8 cellular contexts compared by ENCODE assay signal in genomic region chr5:181261320-181262085, GRCh38. TPM values are rescaled to one million over a fixed set of nuclear protein-coding genes. Genes with fewer than 3 reads are reported as not detected.
A peak's percentile ranks its signal among the peaks of the same experiment; 100 is the strongest.
DNase-seq lines count a peak whose midpoint lies in the region; ATAC-seq, FAIRE-seq and TF ChIP-seq lines count a peak whose summit lies in the region.

No MANE protein-coding gene starts in this region.

- H3K27ac ChIP-seq in SU-DHL-6 (ENCODE audit: low read depth, low read length) (peak overlapping the region; percentile 86), mammary epithelial cell (ENCODE audit: insufficient read depth, low read depth, low read length) (peak overlapping the region; percentile 94), kidney (ENCODE audit: low read depth in 2 of 2, low read length in 2 of 2) (peak overlapping the region; percentile 98)

- no peak for TF ChIP-seq CTCF in SU-DHL-6 (IDR thresholded peaks at IDR 0.05; ENCODE audit: insufficient read depth, low read length, poor library complexity, severe bottlenecking)
- TF ChIP-seq CTCF in mammary epithelial cell (conservative IDR thresholded peaks at IDR 0.05 in 1 of 2, IDR thresholded peaks at IDR 0.05 in 1 of 2; ENCODE audit: extremely low read depth in 1 of 2, insufficient read depth in 1 of 2, low read depth in 1 of 2, low read length in 2 of 2), result peak in 1 of 2 donors; percentile 4
- peak; percentile 8 for TF ChIP-seq CTCF in kidney (IDR thresholded peaks at IDR 0.05; ENCODE audit: borderline replicate concordance, extremely low read depth, insufficient read depth)

- peak; percentile 55 for ATAC-seq in GM18517 (IDR thresholded peaks at IDR 0.05; ENCODE audit: unreplicated experiment)
- peak; percentile 52 for ATAC-seq in HG02943 (IDR thresholded peaks at IDR 0.05; ENCODE audit: low read depth, unreplicated experiment)

- H3K9me3 ChIP-seq in SU-DHL-6 (ENCODE audit: insufficient read depth, low read length), result no peaks in the 10 kb centered on the region
- no peaks in the 10 kb centered on the region for H3K9me3 ChIP-seq in mammary epithelial cell (replicated peaks; ENCODE audit: insufficient read depth, low read length)
- H3K9me3 ChIP-seq in kidney (ENCODE audit: control insufficient read depth in 1 of 2, low read length in 2 of 2), result no peaks in the 10 kb centered on the region

- 0 out of 2 replicates have a peak, but pooled peaks cover 3% of the 10 kb centered on the region for H3K36me3 ChIP-seq in SU-DHL-6 (ENCODE audit: low read length)
- no peaks in the 10 kb centered on the region for H3K36me3 ChIP-seq in mammary epithelial cell (ENCODE audit: insufficient read depth, low read length)
- H3K36me3 ChIP-seq in kidney (ENCODE audit: control insufficient read depth in 1 of 2, insufficient read depth in 2 of 2, low read length in 2 of 2), result peaks cover 0 to 9% of the 10 kb centered on the region in 2 donors

- TSS peak; percentile 43 for BruUV-seq in mammary epithelial cell (replicated peaks; lab: Mats Ljungman, UMichigan)

- in situ Hi-C loops in mammary epithelial cell (cut with MboI; ENCODE audit: low sequenced_read_pairs in 2 of 2), result no loop called here

- CTCF ChIA-PET in mammary epithelial cell (lab: Charles Lee; ENCODE audit: low non-redundant PET), result no interaction called here

- H3K4me2 ChIP-seq in SU-DHL-6 (ENCODE audit: low read depth, low read length, poor library complexity, severe bottlenecking), result peak overlapping the region; percentile 75
- H3K4me2 ChIP-seq in mammary epithelial cell (ENCODE audit: insufficient read depth, low read depth, low read length), result peak overlapping the region; percentile 96

- peaks cover 16% of the 10 kb centered on the region for H3K4me1 ChIP-seq in mammary epithelial cell (ENCODE audit: insufficient read depth, low read length)
- H3K4me1 ChIP-seq in kidney (ENCODE audit: control insufficient read depth in 1 of 2, insufficient read depth in 1 of 2, low read depth in 1 of 2, low read length in 2 of 2), result peaks cover 22 to 25% of the 10 kb centered on the region in 2 donors

- no peak for FAIRE-seq in kidney (lab: Jason Lieb, UNC)

- intact Hi-C loops in mammary epithelial cell (cut with micrococcal nuclease), result loop anchor here (1.0 to 2.0 kb wide), 3 partner anchors 18 to 77 kb away; partner anchors contain the start of gene RACK1
- intact Hi-C loops in kidney (cut with DNase I), result no loop called here

- H3K27me3 ChIP-seq in SU-DHL-6 (ENCODE audit: low read length) (no peaks in the 10 kb centered on the region), mammary epithelial cell (ENCODE audit: insufficient read depth, low read length) (no peaks in the 10 kb centered on the region)

- H2AFZ ChIP-seq in SU-DHL-6 (ENCODE audit: low read depth, low read length, severe bottlenecking) (peak overlapping the region; percentile 91), mammary epithelial cell (ENCODE audit: low read depth, low read length) (peak overlapping the region; percentile 98)

- peaks cover 14% of the 10 kb centered on the region for H3F3A ChIP-seq in SU-DHL-6 (ENCODE audit: insufficient read depth)

- peak overlapping the region; percentile 100 for H3K9ac ChIP-seq in SU-DHL-6 (ENCODE audit: low read length)
- H3K9ac ChIP-seq in mammary epithelial cell (ENCODE audit: insufficient read depth, low read length), result peak overlapping the region; percentile 95
- H3K9ac ChIP-seq in kidney (ENCODE audit: low read length in 2 of 2), result peak overlapping the region; percentile 92 to 93

- dilution Hi-C loops in mammary epithelial cell (cut with HindIII; ENCODE audit: low sequenced_read_pairs), result no loop called here

- H3K79me2 ChIP-seq in SU-DHL-6 (ENCODE audit: insufficient read depth, low read length), result peaks cover 52% of the 10 kb centered on the region
- peaks cover 51% of the 10 kb centered on the region for H3K79me2 ChIP-seq in mammary epithelial cell (ENCODE audit: insufficient read depth, low read length)

- DNase-seq in mammary epithelial cell (peak; percentile 64), kidney (peak; percentile 90), NOMO-1 treated with dmso at 0.1 percent for 144 hours (lab: John Stamatoyannopoulos, UW; ENCODE audit: unreplicated experiment) (no peak), NCI-H2081 (lab: John Stamatoyannopoulos, UW) (no peak)
- peak; percentile 69 for DNase-seq in stimulated activated CD4-positive, alpha-beta T cell treated with anti-CD3 and anti-CD28 coated beads, Interleukin-1b, Interleukin-23, amount 100 ng/mL, for 48 hours

- H3K4me3 ChIP-seq in SU-DHL-6 (ENCODE audit: insufficient read depth, low read length, poor library complexity, severe bottlenecking) (peak overlapping the region; percentile 96), mammary epithelial cell (replicated peaks in 1 of 3; ENCODE audit: insufficient read depth in 1 of 3, low read depth in 2 of 3, low read length in 3 of 3) (peak overlapping the region; percentile 58 to 78 (median 73)), kidney (ENCODE audit: low read length in 2 of 2) (peak overlapping the region; percentile 96 to 97)

- 2% methylated on average over 11 of the region's 60 CpGs for WGBS in mammary epithelial cell (ENCODE audit: low coverage, missing lambda C conversion rate)

- H4K20me1 ChIP-seq in SU-DHL-6 (ENCODE audit: low read depth, low read length), result no peaks in the 10 kb centered on the region
- H4K20me1 ChIP-seq in mammary epithelial cell (ENCODE audit: insufficient read depth, low read length), result no peaks in the 10 kb centered on the region

- no peaks in the 10 kb centered on the region for H3K9me2 ChIP-seq in SU-DHL-6 (replicated peaks; ENCODE audit: insufficient read depth, low read length)

RNA-seq across cellular contexts. Expression of gene TRIM52, which starts 0.6 kb away (rescaled TPM):
- total RNA-seq in mammary epithelial cell (1 to 10 TPM; 5.7 to 6.0 TPM), kidney (18.4 TPM)
- polyA plus RNA-seq in mammary epithelial cell (3.3 TPM), kidney (ENCODE audit: insufficient read depth, low read depth, low replicate concordance) (9.7 TPM)
- not detected for polyA minus RNA-seq in mammary epithelial cell

RNA-seq across cellular contexts. Expression of gene RACK1, which starts 17.8 kb away (rescaled TPM):
- total RNA-seq in mammary epithelial cell, result 1,000 to 10,000 TPM; 2,031 to 4,986 TPM
- polyA plus RNA-seq in mammary epithelial cell, result 4,579 TPM
- 7,221 TPM for polyA minus RNA-seq in mammary epithelial cell
- total RNA-seq in kidney, result 1,240 TPM
- 1,699 TPM for polyA plus RNA-seq in kidney (ENCODE audit: insufficient read depth, low read depth, low replicate concordance)

RNA-seq across cellular contexts. Expression of gene TRIM41, which starts 38.4 kb away (rescaled TPM):
- total RNA-seq in mammary epithelial cell (10 to 100 TPM; 10.3 to 30.6 TPM), kidney (34.9 TPM)
- polyA plus RNA-seq in mammary epithelial cell (10.1 TPM), kidney (ENCODE audit: insufficient read depth, low read depth, low replicate concordance) (21.8 TPM)
- 10.5 TPM for polyA minus RNA-seq in mammary epithelial cell

RNA-seq across cellular contexts. Expression of gene TRIM7, which starts 56.5 kb away (rescaled TPM):
- total RNA-seq in mammary epithelial cell (10 to 100 TPM in 1 of 2 donors, 1 to 10 TPM in 1; 6.3 to 31.4 TPM), kidney (6.3 TPM)
- polyA plus RNA-seq in mammary epithelial cell (18.8 TPM), kidney (ENCODE audit: insufficient read depth, low read depth, low replicate concordance) (5.7 TPM)
- polyA minus RNA-seq in mammary epithelial cell, result 6.6 TPM

Comparison
In these comparisons a context has a peak if more than half of its experiments do, and no peak if none do; other contexts are left out.
1. DNase-seq: peak in mammary epithelial cell (single experiment), kidney (single experiment) and stimulated activated CD4-positive, alpha-beta T cell treated with anti-CD3 and anti-CD28 coated beads, Interleukin-1b, Interleukin-23, amount 100 ng/mL, for 48 hours (single experiment); none in NOMO-1 treated with dmso at 0.1 percent for 144 hours (single experiment) and NCI-H2081 (0 of 2).
2. Peak in every context shown above with its lines, with median percentiles within 50 percentile points of each other: H3K27ac ChIP-seq, H3K4me3 ChIP-seq and H3K9ac ChIP-seq.